In the genomic region with DNA sequence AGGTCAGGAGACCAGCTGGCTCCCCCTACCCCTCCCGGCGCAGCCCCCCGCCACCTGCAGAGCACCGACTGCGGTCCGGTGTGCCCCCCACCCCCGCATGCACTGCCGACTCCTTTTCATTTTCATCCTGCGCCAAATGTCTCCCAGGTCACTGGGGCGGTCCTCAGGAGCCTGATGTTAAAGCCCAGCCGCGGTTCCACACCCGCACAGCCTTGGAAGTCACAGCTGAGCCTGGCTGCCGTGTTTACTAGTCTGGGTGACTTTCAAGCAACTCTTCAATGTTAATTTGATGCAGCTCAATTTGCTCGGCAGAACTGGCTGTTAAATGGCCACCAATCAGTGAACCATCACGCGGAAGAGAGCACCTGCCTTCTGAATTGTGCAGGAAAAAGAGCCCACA, we compare ENCODE assay signal across 20 cellular contexts.
"Had no signal": no experiment of that assay in that cellular context is flagged by ENCODE, and none has a peak within 500 bp of the region (broad histone marks: within the 10 kb centered on the region; RNA-seq: fewer than 3 reads in every experiment).

No MANE protein-coding gene starts in this region.

- H3K4me3 Mint-ChIP-seq: activated CD4-positive, alpha-beta T cell treated with anti-CD3 and anti-CD28 coated beads for 36 hours; activated CD8-positive, alpha-beta T cell treated with anti-CD3 and anti-CD28 coated beads, Interleukin-2, amount 10 ng/mL, durations not matched to agents 7 days and 5 days; IgD-negative memory B cell; T-helper 1 cell treated with Interleukin-12 subunit alpha and Interleukin-12 subunit beta and Interleukin-4 antibody, amounts not matched to agents 30 μg/mL and 1 μg/mL, for 36 hours had no signal

- DNase-seq: activated CD4-positive, alpha-beta T cell treated with anti-CD3 and anti-CD28 coated beads for 36 hours; activated CD8-positive, alpha-beta memory T cell treated with anti-CD3 and anti-CD28 coated beads, Interleukin-2, amount 50 U/mL, for 48 hours; activated CD8-positive, alpha-beta T cell treated with anti-CD3 and anti-CD28 coated beads, Interleukin-2, amount 10 ng/mL, durations not matched to agents 7 days and 5 days; activated naive CD4-positive, alpha-beta T cell treated with anti-CD3 and anti-CD28 coated beads, Interleukin-2, amount 50 U/mL, for 16 hours; activated T-cell treated with anti-CD3 and anti-CD28 coated beads, Interleukin-2, amount 50 U/mL, for 1 hour; aorta; central memory CD4-positive, alpha-beta T cell; KG1; NCI-H1048; NCI-H146; NCI-H187 treated with DMSO at 0.1 percent for 48 hours; NCI-H2081 treated with DMSO at 0.1 percent for 48 hours; NCI-H2171 treated with DMSO at 0.1 percent for 48 hours; NCI-H510A treated with DMSO at 0.1 percent for 48 hours; NCI-H69; PC-3; SHP77 treated with DMSO at 0.1 percent for 48 hours had no signal

- H3K9me3 Mint-ChIP-seq: IgD-negative memory B cell; T-helper 1 cell treated with Interleukin-12 subunit alpha and Interleukin-12 subunit beta and Interleukin-4 antibody, amounts not matched to agents 30 μg/mL and 1 μg/mL, for 36 hours had no signal

- H3K27me3 Mint-ChIP-seq: activated CD4-positive, alpha-beta T cell treated with anti-CD3 and anti-CD28 coated beads for 36 hours; IgD-negative memory B cell had no signal

- H3K4me1 Mint-ChIP-seq: activated CD4-positive, alpha-beta T cell treated with anti-CD3 and anti-CD28 coated beads for 36 hours; IgD-negative memory B cell had no signal

- H3K27ac Mint-ChIP-seq: activated CD4-positive, alpha-beta T cell treated with anti-CD3 and anti-CD28 coated beads for 36 hours; IgD-negative memory B cell; T-helper 1 cell treated with Interleukin-12 subunit alpha and Interleukin-12 subunit beta and Interleukin-4 antibody, amounts not matched to agents 30 μg/mL and 1 μg/mL, for 36 hours had no signal

- H3K27ac ChIP-seq: VCaP had no signal

- ATAC-seq: activated CD4-positive, alpha-beta T cell treated with anti-CD3 and anti-CD28 coated beads for 36 hours; activated CD8-positive, alpha-beta T cell treated with anti-CD3 and anti-CD28 coated beads, Interleukin-2, amount 10 ng/mL, durations not matched to agents 7 days and 5 days; PC-3 had no signal
